Comparison of ENCODE assay signal across 9 cellular contexts in the genomic region with DNA sequence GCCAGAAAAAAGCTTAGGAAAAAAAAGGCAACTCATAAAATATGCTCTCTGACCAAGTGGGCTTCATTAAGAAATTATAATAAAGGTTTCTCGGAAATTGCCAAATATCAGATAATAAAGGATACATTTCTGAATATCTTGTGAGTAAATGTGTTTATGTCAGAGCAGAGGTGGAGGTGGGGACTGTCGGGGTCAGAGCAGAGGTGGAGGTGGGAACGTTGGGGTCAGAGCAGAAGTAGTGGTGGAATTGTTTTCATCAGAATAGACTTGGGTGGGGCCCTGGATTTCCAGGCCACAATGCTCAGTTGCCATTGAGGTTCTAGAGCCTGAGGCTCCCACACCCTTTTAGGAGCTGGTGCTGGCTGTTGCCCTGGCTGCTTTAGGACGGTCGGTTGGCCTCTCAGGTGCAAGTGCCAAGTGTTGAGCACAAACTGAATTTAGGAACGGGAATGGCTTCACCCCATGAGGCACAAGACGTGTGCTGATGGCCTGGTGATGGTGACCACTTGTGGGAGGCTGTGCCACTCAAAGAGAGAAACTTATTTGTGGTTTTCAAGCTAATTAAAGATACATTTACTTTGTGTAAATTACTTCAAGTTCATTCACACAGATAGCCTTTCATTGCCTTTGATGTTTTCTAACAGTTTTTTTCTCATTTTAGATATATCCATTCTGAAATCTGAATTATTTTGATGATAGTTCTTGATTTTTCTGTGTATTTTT.
DNase-seq lines count a peak whose midpoint lies in the region; ATAC-seq lines count a peak whose summit lies in the region.
"Had no signal": no experiment of that assay in that cellular context is flagged by ENCODE, and none has a peak within 500 bp of the region (broad histone marks: within the 10 kb centered on the region; RNA-seq: fewer than 3 reads in every experiment).

No MANE protein-coding gene starts in this region.

- H3K4me3 Mint-ChIP-seq in activated naive CD8-positive, alpha-beta T cell, result no peak overlapping the region

- peak; percentile 71 for ATAC-seq in stimulated activated naive CD8-positive, alpha-beta T cell treated with anti-CD3 and anti-CD28 coated beads, Interleukin-15, Interleukin-2, amounts not matched to agents 100 U/mL and 50 U/mL, for 24 hours
- ATAC-seq in HG02840 (IDR thresholded peaks at IDR 0.05; ENCODE audit: low FRiP score, unreplicated experiment), result no peak

- no peaks in the 10 kb centered on the region for H3K9me3 Mint-ChIP-seq in activated naive CD8-positive, alpha-beta T cell (ENCODE audit: low read depth)

- peaks cover 10% of the 10 kb centered on the region for H3K36me3 Mint-ChIP-seq in activated naive CD8-positive, alpha-beta T cell

- DNase-seq in activated CD4-positive, alpha-beta T cell treated with anti-CD3 and anti-CD28 coated beads for 48 hours, result peak; percentile 18
- no peak for DNase-seq in activated CD4-positive, alpha-beta T cell treated with anti-CD3 and anti-CD28 coated beads for 1 hour
- peak in 46 of 76 experiments; percentile 4 to 63 (median 28) for DNase-seq in HUDEP-2 (lab: John Stamatoyannopoulos, UW; ENCODE audit: unreplicated experiment in 76 of 76)
- peak in 37 of 51 donors; percentile 14 to 89 (median 37) for DNase-seq in hypothalamus (lab: John Stamatoyannopoulos, UW)
- DNase-seq in stimulated activated naive CD8-positive, alpha-beta T cell treated with anti-CD3 and anti-CD28 coated beads, Interleukin-15, Interleukin-2, amounts not matched to agents 100 U/mL and 50 U/mL, for 24 hours, result peak; percentile 15
- no peak for DNase-seq in activated effector memory CD4-positive, alpha-beta T cell treated with Interleukin-2 at 50 U/mL for 16 hours
- DNase-seq: DND-41 had no signal

- H3K4me1 Mint-ChIP-seq in activated naive CD8-positive, alpha-beta T cell (ENCODE audit: low read depth), result peaks cover 32% of the 10 kb centered on the region

- H3K27ac Mint-ChIP-seq in activated naive CD8-positive, alpha-beta T cell, result peak overlapping the region; percentile 51

- H3K27me3 Mint-ChIP-seq in activated naive CD8-positive, alpha-beta T cell, result no peaks in the 10 kb centered on the region

Comparison
In these comparisons a context has a peak if more than half of its experiments do, and no peak if none do; other contexts are left out.
1. DNase-seq: peak in activated CD4-positive, alpha-beta T cell treated with anti-CD3 and anti-CD28 coated beads for 48 hours (single experiment), HUDEP-2 (46 of 76), hypothalamus (37 of 51) and stimulated activated naive CD8-positive, alpha-beta T cell treated with anti-CD3 and anti-CD28 coated beads, Interleukin-15, Interleukin-2, amounts not matched to agents 100 U/mL and 50 U/mL, for 24 hours (single experiment); none in activated CD4-positive, alpha-beta T cell treated with anti-CD3 and anti-CD28 coated beads for 1 hour (single experiment) and activated effector memory CD4-positive, alpha-beta T cell treated with Interleukin-2 at 50 U/mL for 16 hours (single experiment).